Comparison of ENCODE assay signal across 8 cellular contexts in genomic region chr4:38857354-38858096, GRCh38. TPM values are rescaled to one million over a fixed set of nuclear protein-coding genes. Genes with fewer than 3 reads are reported as not detected.
DNase-seq lines count a peak whose midpoint lies in the region; ATAC-seq and TF ChIP-seq lines count a peak whose summit lies in the region.

No MANE protein-coding gene starts in this region.

- no peak for TF ChIP-seq CTCF in RWPE2 (IDR thresholded peaks at IDR 0.05; ENCODE audit: poor library complexity, severe bottlenecking)
- no peak for TF ChIP-seq CTCF in MCF 10A (IDR thresholded peaks at IDR 0.05; ENCODE audit: unreplicated experiment)
- TF ChIP-seq CTCF in lower lobe of right lung (IDR thresholded peaks at IDR 0.05): no peak
- TF ChIP-seq CTCF in thoracic aorta (IDR thresholded peaks at IDR 0.05): no peak

- no peaks in the 10 kb centered on the region for H3K9me3 ChIP-seq in RWPE2 (ENCODE audit: severe bottlenecking)
- no peaks in the 10 kb centered on the region for H3K9me3 ChIP-seq in lower lobe of right lung
- no peaks in the 10 kb centered on the region for H3K9me3 ChIP-seq in thoracic aorta

- intact Hi-C loops in Right ventricle myocardium inferior (cut with DNase I) (loop anchor here (2.0 kb wide), 1 partner anchor 99 kb away; no protein-coding TSS in a partner anchor), cardiac septum (cut with DNase I) (loop anchor here (5.0 kb wide), 2 partner anchors 50 to 100 kb away; no protein-coding TSS in a partner anchor), MCF 10A (cut with micrococcal nuclease) (loop anchor here (2.0 to 5.0 kb wide), 2 partner anchors 53 to 795 kb away; partner anchors contain the start of gene TLR1), lower lobe of right lung (cut with DNase I) (no loop called here)

- H3K9me3 Mint-ChIP-seq in MCF 10A (ENCODE audit: unreplicated experiment): no peaks in the 10 kb centered on the region

- POLR2A ChIA-PET in MCF 10A (lab: Yijun Ruan, JAX): interaction anchor here (0.6 to 3.8 kb wide), 5 partner anchors 53 to 772 kb away, joined by 3 to 35 read pairs (median 4); partner anchors contain the start of gene TLR1

- ATAC-seq in Right ventricle myocardium inferior (peak; percentile 89), HG03097 (IDR thresholded peaks at IDR 0.05; ENCODE audit: low FRiP score, unreplicated experiment) (peak; percentile 51), RWPE2 (ENCODE audit: low read depth) (peak; percentile 94), lower lobe of right lung (peak; percentile 87 to 90), thoracic aorta (ENCODE audit: insufficient number of reproducible peaks, low FRiP score, low read depth) (no peak)

- H3K36me3 ChIP-seq in RWPE2 (ENCODE audit: low read depth) (no peaks in the 10 kb centered on the region), lower lobe of right lung (no peaks in the 10 kb centered on the region), thoracic aorta (no peaks in the 10 kb centered on the region)

- peak overlapping the region; percentile 91 for H3K27ac Mint-ChIP-seq in MCF 10A (ENCODE audit: low read depth, unreplicated experiment)

- DNase-seq in Right ventricle myocardium inferior (ENCODE audit: missing footprints) (no peak), cardiac septum (ENCODE audit: low spot score) (no peak), RWPE2 (ENCODE audit: low spot score) (no peak), MCF 10A (ENCODE audit: unreplicated experiment) (peak; percentile 92), lower lobe of right lung (no peak), thoracic aorta (ENCODE audit: low spot score) (no peak), T-helper 9 cell (no peak)

- CTCF ChIA-PET in MCF 10A (lab: Yijun Ruan, JAX): interaction anchor here (0.7 to 3.6 kb wide), 4 partner anchors 62 to 99 kb away, joined by 3 to 50 read pairs (median 7); partner anchors contain the start of gene TLR10

- no peaks in the 10 kb centered on the region for H3K36me3 Mint-ChIP-seq in MCF 10A (ENCODE audit: insufficient read depth, unreplicated experiment)

- H3K27ac ChIP-seq in RWPE2 (ENCODE audit: poor library complexity, severe bottlenecking): peak overlapping the region; percentile 89
- peak overlapping the region; percentile 79 for H3K27ac ChIP-seq in lower lobe of right lung
- H3K27ac ChIP-seq in thoracic aorta: peak overlapping the region; percentile 29 to 43

- H3K4me1 Mint-ChIP-seq in MCF 10A (ENCODE audit: insufficient read depth, unreplicated experiment): peaks cover 36% of the 10 kb centered on the region

- BruUV-seq in MCF 10A (replicated peaks; lab: Mats Ljungman, UMichigan): TSS peak; percentile 49

- H3K27me3 ChIP-seq in RWPE2 (ENCODE audit: insufficient read depth, poor library complexity, severe bottlenecking) (no peaks in the 10 kb centered on the region), lower lobe of right lung (ENCODE audit: low read depth) (no peaks in the 10 kb centered on the region), thoracic aorta (replicated peaks; ENCODE audit: insufficient read depth) (no peaks in the 10 kb centered on the region)

- H3K4me3 Mint-ChIP-seq in MCF 10A (ENCODE audit: unreplicated experiment): peak overlapping the region; percentile 75

- H3K27me3 Mint-ChIP-seq in MCF 10A (ENCODE audit: insufficient read depth, unreplicated experiment): no peaks in the 10 kb centered on the region

- peak overlapping the region; percentile 32 for H3K4me3 ChIP-seq in RWPE2 (ENCODE audit: severe bottlenecking)
- H3K4me3 ChIP-seq in lower lobe of right lung: no peak overlapping the region
- no peak overlapping the region for H3K4me3 ChIP-seq in thoracic aorta

- H3K4me1 ChIP-seq in RWPE2 (ENCODE audit: insufficient read depth, poor library complexity, severe bottlenecking): peaks cover 22% of the 10 kb centered on the region
- peaks cover 27% of the 10 kb centered on the region for H3K4me1 ChIP-seq in lower lobe of right lung
- H3K4me1 ChIP-seq in thoracic aorta (ENCODE audit: control insufficient read depth in 1 of 2, low read depth in 2 of 2): peaks cover 3 to 10% of the 10 kb centered on the region in 2 donors

RNA-seq across cellular contexts. Expression of gene TLR6, which starts 0.9 kb away (rescaled TPM):
- total RNA-seq in Right ventricle myocardium inferior: 1.5 TPM
- total RNA-seq in cardiac septum: 1.2 TPM
- total RNA-seq in MCF 10A (2022): 7.7 and 11.4 TPM in 2 replicates
- 12.4 TPM for total RNA-seq in lower lobe of right lung
- 1 to 10 TPM; 1.8 to 3.5 TPM for total RNA-seq in thoracic aorta

RNA-seq across cellular contexts. Expression of gene FAM114A1, which starts 10.1 kb away (rescaled TPM):
- total RNA-seq in Right ventricle myocardium inferior (25.3 TPM), cardiac septum (26.1 TPM), MCF 10A (2022) (22.7 and 38.9 TPM in 2 replicates), lower lobe of right lung (41.6 TPM), thoracic aorta (100 to 1,000 TPM; 148 to 180 TPM)

RNA-seq across cellular contexts. Expression of gene TLR1, which starts 52.9 kb away (rescaled TPM):
- total RNA-seq in Right ventricle myocardium inferior (4.3 TPM), cardiac septum (4.9 TPM), MCF 10A (2022) (1.9 and 2.2 TPM in 2 replicates), lower lobe of right lung (35.3 TPM), thoracic aorta (10 to 100 TPM; 16.1 to 36.3 TPM)

Comparison
In these comparisons a context has a peak if more than half of its experiments do, and no peak if none do; other contexts are left out.
1. H3K27ac ChIP-seq: peak in every context shown above with its lines; median percentile 89 in RWPE2; 79 in lower lobe of right lung; 36 in thoracic aorta.